In genomic region chr5:173282916-173283315, GRCh38 we compare ENCODE assay signal across 2 cellular contexts.
TF ChIP-seq lines count a peak whose summit lies in the region.

No MANE protein-coding gene starts in this region.

TF ChIP-seq in SK-N-SH, 30 proteins besides CTCF, POLR2A, EP300 and RAD21 (continued from another document):
- no peak for TF ChIP-seq USF1 (IDR thresholded peaks at IDR 0.05; ENCODE audit: borderline replicate concordance, low read depth)
- no peak for TF ChIP-seq IRF3 (IDR thresholded peaks at IDR 0.05; ENCODE audit: low read depth, low read length)
- TF ChIP-seq PBX3 (IDR thresholded peaks at IDR 0.05): no peak
- no peak for TF ChIP-seq TEAD4 (IDR thresholded peaks at IDR 0.05; ENCODE audit: borderline replicate concordance, insufficient read depth)

TF ChIP-seq in SK-N-SH treated with all-trans-retinoic acid at 6 μM for 48 hours, 23 proteins besides CTCF, POLR2A, EP300 and RAD21 (continued from another document):
- TF ChIP-seq TSHZ2 (CRISPR knock-in tag; IDR thresholded peaks at IDR 0.05): no peak
- no peak for TF ChIP-seq BACH2 (CRISPR knock-in tag; IDR thresholded peaks at IDR 0.05; ENCODE audit: borderline replicate concordance)
- no peak for TF ChIP-seq SNAI2 (CRISPR knock-in tag; IDR thresholded peaks at IDR 0.05)
- no peak for TF ChIP-seq GLIS3 (CRISPR knock-in tag; IDR thresholded peaks at IDR 0.05)
- TF ChIP-seq ZNF565 (CRISPR knock-in tag; conservative IDR thresholded peaks at IDR 0.05; ENCODE audit: low read depth): no peak
- TF ChIP-seq ISL1 (CRISPR knock-in tag; IDR thresholded peaks at IDR 0.05): no peak
- TF ChIP-seq RARB (CRISPR knock-in tag; IDR thresholded peaks at IDR 0.05): no peak
- no peak for TF ChIP-seq TCF4 (CRISPR knock-in tag; IDR thresholded peaks at IDR 0.05; ENCODE audit: borderline replicate concordance)
- TF ChIP-seq POU6F1 (CRISPR knock-in tag; IDR thresholded peaks at IDR 0.05; ENCODE audit: borderline replicate concordance, low read depth): no peak
- no peak for TF ChIP-seq ZFP3 (CRISPR knock-in tag; IDR thresholded peaks at IDR 0.05)
- no peak for TF ChIP-seq CSDC2 (CRISPR knock-in tag; IDR thresholded peaks at IDR 0.05)
- TF ChIP-seq PPARA (CRISPR knock-in tag; IDR thresholded peaks at IDR 0.05; ENCODE audit: borderline replicate concordance): no peak
- no peak for TF ChIP-seq ZNF8 (CRISPR knock-in tag; IDR thresholded peaks at IDR 0.05)
- no peak for TF ChIP-seq ZNF70 (CRISPR knock-in tag; IDR thresholded peaks at IDR 0.05)
- TF ChIP-seq TOX (CRISPR knock-in tag; IDR thresholded peaks at IDR 0.05; ENCODE audit: borderline replicate concordance): no peak
- TF ChIP-seq ARNTL (CRISPR knock-in tag; IDR thresholded peaks at IDR 0.05; ENCODE audit: borderline replicate concordance, low read depth): no peak
